ENCODE assay signal across 8 cellular contexts in the genomic region with DNA sequence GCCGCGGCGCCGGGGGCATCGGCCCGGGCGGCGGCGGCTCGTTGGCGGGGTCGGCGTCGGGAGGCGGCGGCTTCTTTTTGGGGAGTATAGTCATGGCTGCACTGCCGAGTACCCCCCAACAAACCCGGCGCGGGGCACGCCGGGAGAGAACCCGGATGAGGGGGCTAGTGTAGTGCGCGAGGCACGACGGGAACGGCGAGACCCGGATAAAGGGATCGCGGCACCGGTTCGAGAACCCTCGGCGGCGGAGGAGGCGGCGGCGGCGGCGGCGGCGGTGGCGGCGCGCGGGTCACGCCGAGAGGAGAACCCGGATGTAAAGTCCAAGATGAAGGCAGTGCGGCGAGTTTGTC. TPM values are rescaled to one million over a fixed set of nuclear protein-coding genes. Genes with fewer than 3 reads are reported as not detected.
DNase-seq lines count a peak whose midpoint lies in the region; ATAC-seq and TF ChIP-seq lines count a peak whose summit lies in the region.

A gene with protein sequence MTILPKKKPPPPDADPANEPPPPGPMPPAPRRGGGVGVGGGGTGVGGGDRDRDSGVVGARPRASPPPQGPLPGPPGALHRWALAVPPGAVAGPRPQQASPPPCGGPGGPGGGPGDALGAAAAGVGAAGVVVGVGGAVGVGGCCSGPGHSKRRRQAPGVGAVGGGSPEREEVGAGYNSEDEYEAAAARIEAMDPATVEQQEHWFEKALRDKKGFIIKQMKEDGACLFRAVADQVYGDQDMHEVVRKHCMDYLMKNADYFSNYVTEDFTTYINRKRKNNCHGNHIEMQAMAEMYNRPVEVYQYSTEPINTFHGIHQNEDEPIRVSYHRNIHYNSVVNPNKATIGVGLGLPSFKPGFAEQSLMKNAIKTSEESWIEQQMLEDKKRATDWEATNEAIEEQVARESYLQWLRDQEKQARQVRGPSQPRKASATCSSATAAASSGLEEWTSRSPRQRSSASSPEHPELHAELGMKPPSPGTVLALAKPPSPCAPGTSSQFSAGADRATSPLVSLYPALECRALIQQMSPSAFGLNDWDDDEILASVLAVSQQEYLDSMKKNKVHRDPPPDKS (minus strand): TSS at position 131 of the 350 bp plus-strand sequence. CDS start 37 bp downstream, at position 94.

- peaks cover 45% of the 10 kb centered on the region for H3K36me3 Mint-ChIP-seq in activated T-cell treated with anti-CD3 and anti-CD28 coated beads, Interleukin-2, amount 50 U/mL, for 24 hours (ENCODE audit: low read depth)

- ATAC-seq in HG03025 (IDR thresholded peaks at IDR 0.05; ENCODE audit: low FRiP score, unreplicated experiment) = peak; percentile 35

- peak within 1 kb of the TSS; percentile 100 for H3K27ac Mint-ChIP-seq in activated T-cell treated with anti-CD3 and anti-CD28 coated beads, Interleukin-2, amount 50 U/mL, for 24 hours

- H3K79me2 ChIP-seq in fibroblast of lung (ENCODE audit: control insufficient read depth, insufficient read depth, low read length) (peaks cover 37% of the 10 kb centered on the region), neural cell (replicated peaks; ENCODE audit: insufficient read depth, low read length) (peaks cover 25% of the 10 kb centered on the region)

- H3K9me2 ChIP-seq in neural cell (ENCODE audit: insufficient read depth, low read length) = no peaks in the 10 kb centered on the region

- no peak for TF ChIP-seq EP300 in neural cell (conservative IDR thresholded peaks at IDR 0.05; ENCODE audit: poor library complexity, severe bottlenecking)

- no peaks in the 10 kb centered on the region for H3F3A ChIP-seq in neural cell (ENCODE audit: insufficient read depth, low read length, poor library complexity, severe bottlenecking)

- H3K27ac ChIP-seq in fibroblast of lung (ENCODE audit: insufficient read depth, low read length) (peak within 1 kb of the TSS; percentile 99), neural cell (ENCODE audit: low read length) (peak within 1 kb of the TSS; percentile 96), subcutaneous abdominal adipose tissue (ENCODE audit: low read depth, low read length) (peak within 1 kb of the TSS; percentile 88)

- H3K4me3 ChIP-seq in fibroblast of lung (replicated peaks in 1 of 4; ENCODE audit: control extremely low read depth in 1 of 4, insufficient read depth in 1 of 4, low read depth in 3 of 4, low read length in 4 of 4) = peak within 1 kb of the TSS; percentile 57 to 81 (median 71)
- H3K4me3 ChIP-seq in neural cell (ENCODE audit: low read length) = peak within 1 kb of the TSS; percentile 76
- peak within 1 kb of the TSS; percentile 73 to 83 (median 76) for H3K4me3 ChIP-seq in subcutaneous abdominal adipose tissue (ENCODE audit: low read depth in 1 of 5, low read length in 5 of 5)

- H3K27me3 ChIP-seq in fibroblast of lung (ENCODE audit: control insufficient read depth, insufficient read depth, low read length) (no peaks in the 10 kb centered on the region), neural cell (ENCODE audit: insufficient read depth, low read depth, low read length) (no peaks in the 10 kb centered on the region), subcutaneous abdominal adipose tissue (ENCODE audit: control insufficient read depth in 5 of 5, insufficient read depth in 4 of 5, low read length in 5 of 5) (peaks cover 0 to 9% (median 5%) of the 10 kb centered on the region in 5 donors)

- H4K20me1 ChIP-seq in fibroblast of lung (ENCODE audit: control insufficient read depth, extremely low read depth, insufficient read depth, low read length) (no peaks in the 10 kb centered on the region), neural cell (ENCODE audit: insufficient read depth) (no peaks in the 10 kb centered on the region)

- no peaks in the 10 kb centered on the region for H3K9me3 Mint-ChIP-seq in activated T-cell treated with anti-CD3 and anti-CD28 coated beads, Interleukin-2, amount 50 U/mL, for 24 hours

- peak within 1 kb of the TSS; percentile 85 for H3K9ac ChIP-seq in fibroblast of lung (ENCODE audit: insufficient read depth, low read length)
- peak within 1 kb of the TSS; percentile 87 for H3K9ac ChIP-seq in neural cell (ENCODE audit: low read length)
- H3K9ac ChIP-seq in subcutaneous abdominal adipose tissue (ENCODE audit: low read length in 5 of 5) = peak within 1 kb of the TSS; percentile 63 to 91 (median 81)

- H3K9me3 ChIP-seq in fibroblast of lung (ENCODE audit: control insufficient read depth, insufficient read depth, low read depth, low read length) = no peaks in the 10 kb centered on the region
- H3K9me3 ChIP-seq in neural cell (ENCODE audit: low read length) = no peaks in the 10 kb centered on the region
- no peaks in the 10 kb centered on the region for H3K9me3 ChIP-seq in subcutaneous abdominal adipose tissue (ENCODE audit: control insufficient read depth in 5 of 5, low read length in 5 of 5)

- peaks cover 16% of the 10 kb centered on the region for H3K27me3 Mint-ChIP-seq in activated T-cell treated with anti-CD3 and anti-CD28 coated beads, Interleukin-2, amount 50 U/mL, for 24 hours

- DNase-seq in NCI-H524 (lab: John Stamatoyannopoulos, UW) (peak; percentile 78 to 85), NCI-H524 treated with DMSO at 0.1 percent for 48 hours (lab: John Stamatoyannopoulos, UW) (no peak), NCI-H748 treated with DMSO at 0.1 percent for 48 hours (lab: John Stamatoyannopoulos, UW) (peak; percentile 33), fibroblast of lung (ENCODE audit: low read depth in 2 of 2) (no peak)
- DNase-seq in activated T-cell treated with anti-CD3 and anti-CD28 coated beads, Interleukin-2, amount 50 U/mL, for 24 hours = no peak

- TF ChIP-seq CTCF in fibroblast of lung (conservative IDR thresholded peaks at IDR 0.05 in 1 of 2, IDR thresholded peaks at IDR 0.05 in 1 of 2; ENCODE audit: low read depth in 1 of 2, low read length in 2 of 2) (no peak), neural cell (IDR thresholded peaks at IDR 0.05; ENCODE audit: poor library complexity, severe bottlenecking) (no peak)

- peak within 1 kb of the TSS; percentile 80 for H3K4me2 ChIP-seq in fibroblast of lung (ENCODE audit: extremely low read depth, insufficient read depth, low read length)
- H3K4me2 ChIP-seq in neural cell (ENCODE audit: low read length) = peak within 1 kb of the TSS; percentile 51

- H3K4me3 Mint-ChIP-seq in activated T-cell treated with anti-CD3 and anti-CD28 coated beads, Interleukin-2, amount 50 U/mL, for 24 hours = peak within 1 kb of the TSS; percentile 93

- H3K36me3 ChIP-seq in fibroblast of lung (ENCODE audit: control insufficient read depth, insufficient read depth, low read length) (no peaks in the 10 kb centered on the region), neural cell (ENCODE audit: insufficient read depth, low read length) (no peaks in the 10 kb centered on the region), subcutaneous abdominal adipose tissue (ENCODE audit: control insufficient read depth in 5 of 5, insufficient read depth in 5 of 5, low read length in 5 of 5) (peaks cover 0 to 9% (median 2%) of the 10 kb centered on the region in 5 donors)

- H2AFZ ChIP-seq in fibroblast of lung (ENCODE audit: low read length) (peak within 1 kb of the TSS; percentile 65), neural cell (ENCODE audit: low read depth, low read length) (peak within 1 kb of the TSS; percentile 40)

- no peak for TF ChIP-seq RAD21 in neural cell (conservative IDR thresholded peaks at IDR 0.05)

- peaks cover 5% of the 10 kb centered on the region for H3K4me1 ChIP-seq in fibroblast of lung (ENCODE audit: control insufficient read depth, extremely low read depth, insufficient read depth, low read length)
- peaks cover 5 to 52% (median 41%) of the 10 kb centered on the region in 5 donors for H3K4me1 ChIP-seq in subcutaneous abdominal adipose tissue (ENCODE audit: control insufficient read depth in 5 of 5, insufficient read depth in 5 of 5, low read length in 5 of 5)

- peaks cover 48% of the 10 kb centered on the region for H3K4me1 Mint-ChIP-seq in activated T-cell treated with anti-CD3 and anti-CD28 coated beads, Interleukin-2, amount 50 U/mL, for 24 hours (ENCODE audit: low read depth)

TF ChIP-seq in neural cell, 6 proteins besides CTCF, POLR2A, EP300 and RAD21:
- TF ChIP-seq POLR2AphosphoS5 (IDR thresholded peaks at IDR 0.05) (peak; percentile 29), SMC3 (conservative IDR thresholded peaks at IDR 0.05; ENCODE audit: poor library complexity) (no peak)

RNA-seq across cellular contexts. Expression of the gene that starts here (rescaled TPM):
- total RNA-seq in fibroblast of lung = 23.6 and 33.0 TPM in 2 replicates
- polyA plus RNA-seq in fibroblast of lung = 41.4 and 46.6 TPM in 2 replicates
- 40.6 and 44.9 TPM in 2 replicates for polyA plus RNA-seq in fibroblast of lung (2012)
- 78.5 and 127 TPM in 2 replicates for polyA minus RNA-seq in fibroblast of lung (ENCODE audit: low replicate concordance)
- polyA plus RNA-seq in neural cell = 34.3 and 35.9 TPM in 2 replicates
- 34.8 and 35.0 TPM in 2 replicates for polyA minus RNA-seq in neural cell

Comparison
In these comparisons a context has a peak if more than half of its experiments do, and no peak if none do; other contexts are left out.
1. DNase-seq: peak in NCI-H524 (2 of 2) and NCI-H748 treated with DMSO at 0.1 percent for 48 hours (single experiment); none in NCI-H524 treated with DMSO at 0.1 percent for 48 hours (single experiment), activated T-cell treated with anti-CD3 and anti-CD28 coated beads, Interleukin-2, amount 50 U/mL, for 24 hours (single experiment) and fibroblast of lung (0 of 2).
2. Peak in every context shown above with its lines, with median percentiles within 50 percentile points of each other: H3K27ac ChIP-seq, H3K4me3 ChIP-seq and H3K9ac ChIP-seq.